20 cellular contexts compared by ENCODE assay signal in the genomic region with DNA sequence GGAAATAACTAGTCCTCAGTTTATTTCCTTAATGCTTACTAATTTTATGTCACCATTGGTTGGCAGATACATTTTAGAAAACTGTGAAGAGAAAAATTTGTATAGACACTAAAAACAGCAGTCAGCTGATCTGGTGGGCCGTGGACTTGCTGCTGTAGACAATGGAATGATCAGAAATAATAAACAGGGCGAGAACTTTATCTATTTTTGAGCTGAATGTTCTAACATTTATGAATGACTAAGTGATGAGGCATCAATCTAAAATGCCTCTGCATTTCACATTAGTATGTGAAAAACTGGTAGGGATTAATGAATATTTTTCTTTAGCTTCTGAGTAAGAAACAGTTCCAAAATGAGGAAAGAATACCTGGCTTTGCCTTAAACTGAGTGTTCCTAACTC. TPM values are rescaled to one million over a fixed set of nuclear protein-coding genes. Genes with fewer than 3 reads are reported as not detected.
DNase-seq lines count a peak whose midpoint lies in the region; ATAC-seq and TF ChIP-seq lines count a peak whose summit lies in the region.
"Had no signal": no experiment of that assay in that cellular context is flagged by ENCODE, and none has a peak within 500 bp of the region (broad histone marks: within the 10 kb centered on the region; RNA-seq: fewer than 3 reads in every experiment).

No MANE protein-coding gene starts in this region.

- peaks cover 5% of the 10 kb centered on the region for H3K9me3 Mint-ChIP-seq in osteocyte (ENCODE audit: unreplicated experiment)
- H3K9me3 Mint-ChIP-seq in activated naive CD8-positive, alpha-beta T cell treated with anti-CD3 and anti-CD28 coated beads, Interleukin-2, amount 50 U/mL, for 24 hours = no peaks in the 10 kb centered on the region
- H3K9me3 Mint-ChIP-seq: activated naive CD4-positive, alpha-beta T cell treated with anti-CD3 and anti-CD28 coated beads, Interleukin-2, amount 50 U/mL, for 72 hours; mesothelial cell of epicardium; nephron; T-cell had no signal

- TF ChIP-seq CTCF in RWPE1 (conservative IDR thresholded peaks at IDR 0.05; ENCODE audit: low read depth) (no peak), epithelial cell of esophagus (IDR thresholded peaks at IDR 0.05; ENCODE audit: insufficient read depth, low read depth, low read length, missing control alignments) (no peak), osteocyte (IDR thresholded peaks at IDR 0.05) (no peak)

- peaks cover 49% of the 10 kb centered on the region for H3K4me1 Mint-ChIP-seq in osteocyte (ENCODE audit: unreplicated experiment)
- H3K4me1 Mint-ChIP-seq in activated naive CD8-positive, alpha-beta T cell treated with anti-CD3 and anti-CD28 coated beads, Interleukin-2, amount 50 U/mL, for 24 hours = no peaks in the 10 kb centered on the region
- H3K4me1 Mint-ChIP-seq: CD4-positive, alpha-beta memory T cell; nephron; T-cell had no signal

- H3K4me3 Mint-ChIP-seq in osteocyte (ENCODE audit: unreplicated experiment) = no peak overlapping the region
- no peak overlapping the region for H3K4me3 Mint-ChIP-seq in activated naive CD8-positive, alpha-beta T cell treated with anti-CD3 and anti-CD28 coated beads, Interleukin-2, amount 50 U/mL, for 24 hours
- H3K4me3 Mint-ChIP-seq: CD4-positive, alpha-beta memory T cell; mesothelial cell of epicardium; nephron; T-cell had no signal

- peak; percentile 1 for DNase-seq in EH (ENCODE audit: low read depth)
- peak; percentile 45 for DNase-seq in RWPE1 (ENCODE audit: low spot score)
- peak; percentile 60 for DNase-seq in epithelial cell of esophagus (ENCODE audit: low read depth)
- no peak for DNase-seq in osteocyte (ENCODE audit: extremely low spot score, unreplicated experiment)
- no peak for DNase-seq in stimulated activated CD4-positive, alpha-beta T cell treated with anti-CD3 and anti-CD28 coated beads, Interleukin-2, amount 100 ng/mL, for 48 hours
- no peak for DNase-seq in activated naive CD8-positive, alpha-beta T cell treated with anti-CD3 and anti-CD28 coated beads, Interleukin-2, amount 50 U/mL, for 24 hours
- DNase-seq in NCI-H524 treated with DMSO at 0.1 percent for 48 hours (lab: John Stamatoyannopoulos, UW) = no peak
- DNase-seq: CD4-positive, alpha-beta memory T cell; H7; Karpas-422; left cardiac atrium; NCI-H2107; NCI-H526 treated with DMSO at 0.1 percent for 48 hours; SHP77; stimulated activated naive CD4-positive, alpha-beta T cell treated with Interleukin-2 at 50 U/mL for 16 hours; T-cell had no signal

- H3K27ac ChIP-seq in RWPE1 = peak overlapping the region; percentile 98

- H3K4me3 ChIP-seq in epithelial cell of esophagus (ENCODE audit: low read length) = no peak overlapping the region

- CTCF ChIA-PET in RWPE1 (lab: Yijun Ruan, JAX) = no interaction called here

- H3K36me3 Mint-ChIP-seq in osteocyte (ENCODE audit: unreplicated experiment) = no peaks in the 10 kb centered on the region
- H3K36me3 Mint-ChIP-seq in activated naive CD8-positive, alpha-beta T cell treated with anti-CD3 and anti-CD28 coated beads, Interleukin-2, amount 50 U/mL, for 24 hours (ENCODE audit: low read depth) = no peaks in the 10 kb centered on the region
- H3K36me3 Mint-ChIP-seq: activated naive CD4-positive, alpha-beta T cell treated with anti-CD3 and anti-CD28 coated beads, Interleukin-2, amount 50 U/mL, for 72 hours; CD4-positive, alpha-beta memory T cell; mesothelial cell of epicardium; T-cell had no signal

- no peak for ATAC-seq in activated naive CD8-positive, alpha-beta T cell treated with anti-CD3 and anti-CD28 coated beads, Interleukin-2, amount 50 U/mL, for 24 hours
- ATAC-seq in GM18519 (IDR thresholded peaks at IDR 0.05; ENCODE audit: low FRiP score, unreplicated experiment) = no peak
- ATAC-seq: activated naive CD4-positive, alpha-beta T cell treated with anti-CD3 and anti-CD28 coated beads, Interleukin-2, amount 50 U/mL, for 72 hours; left cardiac atrium; T-cell had no signal

- no peaks in the 10 kb centered on the region for H3K27me3 Mint-ChIP-seq in osteocyte (ENCODE audit: unreplicated experiment)
- peaks cover 3% of the 10 kb centered on the region for H3K27me3 Mint-ChIP-seq in activated naive CD8-positive, alpha-beta T cell treated with anti-CD3 and anti-CD28 coated beads, Interleukin-2, amount 50 U/mL, for 24 hours

- POLR2A ChIA-PET in RWPE1 (lab: Yijun Ruan, JAX; ENCODE audit: low non-redundant PET) = no interaction called here

- peak overlapping the region; percentile 82 for H3K27ac Mint-ChIP-seq in osteocyte (ENCODE audit: unreplicated experiment)
- no peak overlapping the region for H3K27ac Mint-ChIP-seq in activated naive CD8-positive, alpha-beta T cell treated with anti-CD3 and anti-CD28 coated beads, Interleukin-2, amount 50 U/mL, for 24 hours
- H3K27ac Mint-ChIP-seq: activated naive CD4-positive, alpha-beta T cell treated with anti-CD3 and anti-CD28 coated beads, Interleukin-2, amount 50 U/mL, for 72 hours; CD4-positive, alpha-beta memory T cell; mesothelial cell of epicardium; nephron had no signal

RNA-seq across cellular contexts. Expression of a gene that starts 24.8 kb away (rescaled TPM):
- total RNA-seq in osteocyte = 2.1 and 3.0 TPM in 2 replicates

Comparison
In these comparisons a context has a peak if more than half of its experiments do, and no peak if none do; other contexts are left out.
1. DNase-seq: peak in EH (single experiment), RWPE1 (single experiment) and epithelial cell of esophagus (single experiment); none in osteocyte (single experiment), stimulated activated CD4-positive, alpha-beta T cell treated with anti-CD3 and anti-CD28 coated beads, Interleukin-2, amount 100 ng/mL, for 48 hours (0 of 2), activated naive CD8-positive, alpha-beta T cell treated with anti-CD3 and anti-CD28 coated beads, Interleukin-2, amount 50 U/mL, for 24 hours (single experiment) and NCI-H524 treated with DMSO at 0.1 percent for 48 hours (single experiment).